2 cellular contexts compared by ENCODE assay signal in the genomic region with DNA sequence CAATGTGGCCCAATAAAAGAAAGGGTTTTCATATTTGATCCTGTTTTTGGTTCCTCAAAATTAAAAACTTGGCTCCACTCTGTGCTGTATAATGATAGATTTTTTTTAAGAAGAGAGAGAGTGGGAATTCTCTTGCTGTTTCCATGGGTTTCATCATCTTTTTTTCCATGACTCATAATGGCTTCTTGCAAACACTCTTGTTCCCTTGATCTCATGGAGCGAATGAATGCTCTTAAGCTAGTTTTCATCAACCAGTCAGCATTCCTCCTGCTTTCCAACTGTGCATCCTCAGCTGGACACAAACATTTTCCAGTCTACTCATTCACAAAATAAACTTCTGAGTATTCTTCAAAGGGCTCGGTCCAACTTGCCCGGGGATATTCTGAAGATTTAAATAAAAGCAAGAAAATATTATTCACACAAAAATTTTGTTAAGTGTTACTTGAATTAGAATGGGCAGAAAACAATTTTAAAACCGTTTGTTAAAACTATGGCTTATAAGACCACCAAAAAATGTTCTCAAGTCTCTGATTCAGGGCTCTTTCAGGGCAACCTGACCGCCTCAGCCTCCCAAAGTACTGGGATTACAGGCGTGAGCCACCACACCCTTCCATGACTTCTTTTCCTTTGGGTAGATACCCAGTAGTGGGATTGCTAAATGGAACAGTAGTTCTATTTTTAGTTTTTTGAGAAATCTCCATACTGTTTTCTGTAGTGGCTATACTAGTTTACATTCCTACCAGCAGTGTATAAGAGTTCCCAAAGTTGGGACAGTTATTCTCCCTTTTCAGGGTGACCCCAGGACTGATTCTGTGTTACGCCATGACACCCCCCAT.
TF ChIP-seq lines count a peak whose summit lies in the region.

No MANE protein-coding gene starts in this region.

TF ChIP-seq in GM23338, 12 proteins besides CTCF, POLR2A, EP300 and RAD21 (continued from another document):
- TF ChIP-seq, protein P1, sequence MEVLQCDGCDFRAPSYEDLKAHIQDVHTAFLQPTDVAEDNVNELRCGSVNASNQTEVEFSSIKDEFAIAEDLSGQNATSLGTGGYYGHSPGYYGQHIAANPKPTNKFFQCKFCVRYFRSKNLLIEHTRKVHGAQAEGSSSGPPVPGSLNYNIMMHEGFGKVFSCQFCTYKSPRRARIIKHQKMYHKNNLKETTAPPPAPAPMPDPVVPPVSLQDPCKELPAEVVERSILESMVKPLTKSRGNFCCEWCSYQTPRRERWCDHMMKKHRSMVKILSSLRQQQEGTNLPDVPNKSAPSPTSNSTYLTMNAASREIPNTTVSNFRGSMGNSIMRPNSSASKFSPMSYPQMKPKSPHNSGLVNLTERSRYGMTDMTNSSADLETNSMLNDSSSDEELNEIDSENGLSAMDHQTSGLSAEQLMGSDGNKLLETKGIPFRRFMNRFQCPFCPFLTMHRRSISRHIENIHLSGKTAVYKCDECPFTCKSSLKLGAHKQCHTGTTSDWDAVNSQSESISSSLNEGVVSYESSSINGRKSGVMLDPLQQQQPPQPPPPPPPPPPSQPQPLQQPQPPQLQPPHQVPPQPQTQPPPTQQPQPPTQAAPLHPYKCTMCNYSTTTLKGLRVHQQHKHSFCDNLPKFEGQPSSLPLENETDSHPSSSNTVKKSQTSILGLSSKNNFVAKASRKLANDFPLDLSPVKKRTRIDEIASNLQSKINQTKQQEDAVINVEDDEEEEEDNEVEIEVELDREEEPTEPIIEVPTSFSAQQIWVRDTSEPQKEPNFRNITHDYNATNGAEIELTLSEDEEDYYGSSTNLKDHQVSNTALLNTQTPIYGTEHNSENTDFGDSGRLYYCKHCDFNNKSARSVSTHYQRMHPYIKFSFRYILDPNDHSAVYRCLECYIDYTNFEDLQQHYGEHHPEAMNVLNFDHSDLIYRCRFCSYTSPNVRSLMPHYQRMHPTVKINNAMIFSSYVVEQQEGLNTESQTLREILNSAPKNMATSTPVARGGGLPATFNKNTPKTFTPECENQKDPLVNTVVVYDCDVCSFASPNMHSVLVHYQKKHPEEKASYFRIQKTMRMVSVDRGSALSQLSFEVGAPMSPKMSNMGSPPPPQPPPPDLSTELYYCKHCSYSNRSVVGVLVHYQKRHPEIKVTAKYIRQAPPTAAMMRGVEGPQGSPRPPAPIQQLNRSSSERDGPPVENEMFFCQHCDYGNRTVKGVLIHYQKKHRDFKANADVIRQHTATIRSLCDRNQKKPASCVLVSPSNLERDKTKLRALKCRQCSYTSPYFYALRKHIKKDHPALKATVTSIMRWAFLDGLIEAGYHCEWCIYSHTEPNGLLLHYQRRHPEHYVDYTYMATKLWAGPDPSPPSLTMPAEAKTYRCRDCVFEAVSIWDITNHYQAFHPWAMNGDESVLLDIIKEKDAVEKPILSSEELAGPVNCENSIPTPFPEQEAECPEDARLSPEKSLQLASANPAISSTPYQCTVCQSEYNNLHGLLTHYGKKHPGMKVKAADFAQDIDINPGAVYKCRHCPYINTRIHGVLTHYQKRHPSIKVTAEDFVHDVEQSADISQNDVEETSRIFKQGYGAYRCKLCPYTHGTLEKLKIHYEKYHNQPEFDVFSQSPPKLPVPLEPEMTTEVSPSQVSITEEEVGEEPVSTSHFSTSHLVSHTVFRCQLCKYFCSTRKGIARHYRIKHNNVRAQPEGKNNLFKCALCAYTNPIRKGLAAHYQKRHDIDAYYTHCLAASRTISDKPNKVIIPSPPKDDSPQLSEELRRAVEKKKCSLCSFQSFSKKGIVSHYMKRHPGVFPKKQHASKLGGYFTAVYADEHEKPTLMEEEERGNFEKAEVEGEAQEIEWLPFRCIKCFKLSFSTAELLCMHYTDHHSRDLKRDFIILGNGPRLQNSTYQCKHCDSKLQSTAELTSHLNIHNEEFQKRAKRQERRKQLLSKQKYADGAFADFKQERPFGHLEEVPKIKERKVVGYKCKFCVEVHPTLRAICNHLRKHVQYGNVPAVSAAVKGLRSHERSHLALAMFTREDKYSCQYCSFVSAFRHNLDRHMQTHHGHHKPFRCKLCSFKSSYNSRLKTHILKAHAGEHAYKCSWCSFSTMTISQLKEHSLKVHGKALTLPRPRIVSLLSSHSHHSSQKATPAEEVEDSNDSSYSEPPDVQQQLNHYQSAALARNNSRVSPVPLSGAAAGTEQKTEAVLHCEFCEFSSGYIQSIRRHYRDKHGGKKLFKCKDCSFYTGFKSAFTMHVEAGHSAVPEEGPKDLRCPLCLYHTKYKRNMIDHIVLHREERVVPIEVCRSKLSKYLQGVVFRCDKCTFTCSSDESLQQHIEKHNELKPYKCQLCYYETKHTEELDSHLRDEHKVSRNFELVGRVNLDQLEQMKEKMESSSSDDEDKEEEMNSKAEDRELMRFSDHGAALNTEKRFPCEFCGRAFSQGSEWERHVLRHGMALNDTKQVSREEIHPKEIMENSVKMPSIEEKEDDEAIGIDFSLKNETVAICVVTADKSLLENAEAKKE (CRISPR knock-in tag; IDR thresholded peaks at IDR 0.05): no peak

TF ChIP-seq in SK-N-SH, 30 proteins besides CTCF, POLR2A, EP300 and RAD21 (continued from another document):
- TF ChIP-seq TCF12 (IDR thresholded peaks at IDR 0.05) (no peak), RCOR1 (IDR thresholded peaks at IDR 0.05; ENCODE audit: low read length) (no peak), GATA2 (CRISPR knock-in tag; IDR thresholded peaks at IDR 0.05) (no peak), TEAD4 (IDR thresholded peaks at IDR 0.05; ENCODE audit: borderline replicate concordance, insufficient read depth) (no peak), NFIC (IDR thresholded peaks at IDR 0.05; ENCODE audit: borderline replicate concordance) (no peak), RFX5 (IDR thresholded peaks at IDR 0.05; ENCODE audit: low read length) (no peak), MEF2A (IDR thresholded peaks at IDR 0.05; ENCODE audit: borderline replicate concordance, low read depth) (no peak), POLR2AphosphoS5 (IDR thresholded peaks at IDR 0.05; ENCODE audit: low read depth, low read length) (no peak), GABPA (IDR thresholded peaks at IDR 0.05; ENCODE audit: low read depth) (no peak), SIN3A (IDR thresholded peaks at IDR 0.05; ENCODE audit: borderline replicate concordance, low read depth, low read length) (no peak), JUND (IDR thresholded peaks at IDR 0.05) (peak; percentile 56), RXRA (IDR thresholded peaks at IDR 0.05; ENCODE audit: borderline replicate concordance, low read depth) (no peak)
- TF ChIP-seq, protein P2, sequence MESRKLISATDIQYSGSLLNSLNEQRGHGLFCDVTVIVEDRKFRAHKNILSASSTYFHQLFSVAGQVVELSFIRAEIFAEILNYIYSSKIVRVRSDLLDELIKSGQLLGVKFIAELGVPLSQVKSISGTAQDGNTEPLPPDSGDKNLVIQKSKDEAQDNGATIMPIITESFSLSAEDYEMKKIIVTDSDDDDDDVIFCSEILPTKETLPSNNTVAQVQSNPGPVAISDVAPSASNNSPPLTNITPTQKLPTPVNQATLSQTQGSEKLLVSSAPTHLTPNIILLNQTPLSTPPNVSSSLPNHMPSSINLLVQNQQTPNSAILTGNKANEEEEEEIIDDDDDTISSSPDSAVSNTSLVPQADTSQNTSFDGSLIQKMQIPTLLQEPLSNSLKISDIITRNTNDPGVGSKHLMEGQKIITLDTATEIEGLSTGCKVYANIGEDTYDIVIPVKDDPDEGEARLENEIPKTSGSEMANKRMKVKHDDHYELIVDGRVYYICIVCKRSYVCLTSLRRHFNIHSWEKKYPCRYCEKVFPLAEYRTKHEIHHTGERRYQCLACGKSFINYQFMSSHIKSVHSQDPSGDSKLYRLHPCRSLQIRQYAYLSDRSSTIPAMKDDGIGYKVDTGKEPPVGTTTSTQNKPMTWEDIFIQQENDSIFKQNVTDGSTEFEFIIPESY (IDR thresholded peaks at IDR 0.05; ENCODE audit: borderline replicate concordance, low read depth): no peak
- TF ChIP-seq, protein P3, sequence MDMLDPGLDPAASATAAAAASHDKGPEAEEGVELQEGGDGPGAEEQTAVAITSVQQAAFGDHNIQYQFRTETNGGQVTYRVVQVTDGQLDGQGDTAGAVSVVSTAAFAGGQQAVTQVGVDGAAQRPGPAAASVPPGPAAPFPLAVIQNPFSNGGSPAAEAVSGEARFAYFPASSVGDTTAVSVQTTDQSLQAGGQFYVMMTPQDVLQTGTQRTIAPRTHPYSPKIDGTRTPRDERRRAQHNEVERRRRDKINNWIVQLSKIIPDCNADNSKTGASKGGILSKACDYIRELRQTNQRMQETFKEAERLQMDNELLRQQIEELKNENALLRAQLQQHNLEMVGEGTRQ (IDR thresholded peaks at IDR 0.05; ENCODE audit: borderline replicate concordance, low read depth, low read length): no peak
- TF ChIP-seq, protein P4, sequence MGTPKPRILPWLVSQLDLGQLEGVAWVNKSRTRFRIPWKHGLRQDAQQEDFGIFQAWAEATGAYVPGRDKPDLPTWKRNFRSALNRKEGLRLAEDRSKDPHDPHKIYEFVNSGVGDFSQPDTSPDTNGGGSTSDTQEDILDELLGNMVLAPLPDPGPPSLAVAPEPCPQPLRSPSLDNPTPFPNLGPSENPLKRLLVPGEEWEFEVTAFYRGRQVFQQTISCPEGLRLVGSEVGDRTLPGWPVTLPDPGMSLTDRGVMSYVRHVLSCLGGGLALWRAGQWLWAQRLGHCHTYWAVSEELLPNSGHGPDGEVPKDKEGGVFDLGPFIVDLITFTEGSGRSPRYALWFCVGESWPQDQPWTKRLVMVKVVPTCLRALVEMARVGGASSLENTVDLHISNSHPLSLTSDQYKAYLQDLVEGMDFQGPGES (IDR thresholded peaks at IDR 0.05; ENCODE audit: low read depth, low read length): no peak
- TF ChIP-seq, protein P5, sequence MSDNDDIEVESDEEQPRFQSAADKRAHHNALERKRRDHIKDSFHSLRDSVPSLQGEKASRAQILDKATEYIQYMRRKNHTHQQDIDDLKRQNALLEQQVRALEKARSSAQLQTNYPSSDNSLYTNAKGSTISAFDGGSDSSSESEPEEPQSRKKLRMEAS (IDR thresholded peaks at IDR 0.05; ENCODE audit: low read depth): no peak
- TF ChIP-seq, protein P6, sequence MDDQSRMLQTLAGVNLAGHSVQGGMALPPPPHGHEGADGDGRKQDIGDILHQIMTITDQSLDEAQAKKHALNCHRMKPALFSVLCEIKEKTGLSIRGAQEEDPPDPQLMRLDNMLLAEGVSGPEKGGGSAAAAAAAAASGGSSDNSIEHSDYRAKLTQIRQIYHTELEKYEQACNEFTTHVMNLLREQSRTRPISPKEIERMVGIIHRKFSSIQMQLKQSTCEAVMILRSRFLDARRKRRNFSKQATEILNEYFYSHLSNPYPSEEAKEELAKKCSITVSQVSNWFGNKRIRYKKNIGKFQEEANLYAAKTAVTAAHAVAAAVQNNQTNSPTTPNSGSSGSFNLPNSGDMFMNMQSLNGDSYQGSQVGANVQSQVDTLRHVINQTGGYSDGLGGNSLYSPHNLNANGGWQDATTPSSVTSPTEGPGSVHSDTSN (IDR thresholded peaks at IDR 0.05): 0 out of 2 replicates have a peak, but pooled peaks have one; percentile 3
TF ChIP-seq in SK-N-SH: peak in this region for 4.
